Comparison of ENCODE assay signal across 11 cellular contexts in genomic region chr5:163350083-163350482, GRCh38.
A peak's percentile ranks its signal among the peaks of the same experiment; 100 is the strongest.
DNase-seq lines count a peak whose midpoint lies in the region; ATAC-seq and TF ChIP-seq lines count a peak whose summit lies in the region.
"Had no signal": no experiment of that assay in that cellular context is flagged by ENCODE, and none has a peak within 500 bp of the region (broad histone marks: within the 10 kb centered on the region; RNA-seq: fewer than 3 reads in every experiment).

No MANE protein-coding gene starts in this region.

- no peak overlapping the region for H2BK120ac ChIP-seq in neuronal stem cell (ENCODE audit: low read depth, low read length)

- H3K79me2 ChIP-seq in hepatocyte: no peaks in the 10 kb centered on the region

- no peak overlapping the region for H2AK5ac ChIP-seq in neuronal stem cell (ENCODE audit: low read depth, low read length)

- H3K36me3 ChIP-seq in RWPE2 (ENCODE audit: low read depth) (no peaks in the 10 kb centered on the region), hepatocyte (replicated peaks; ENCODE audit: insufficient read depth, low read depth) (no peaks in the 10 kb centered on the region), neuronal stem cell (replicated peaks in 1 of 2; ENCODE audit: control insufficient read depth in 2 of 2, insufficient read depth in 2 of 2, low read length in 2 of 2) (no peaks in the 10 kb centered on the region)
- H3K36me3 ChIP-seq: HAP-1 had no signal

- H3K4me1 ChIP-seq in RWPE2 (ENCODE audit: insufficient read depth, poor library complexity, severe bottlenecking) (no peaks in the 10 kb centered on the region), hepatocyte (ENCODE audit: insufficient read depth) (no peaks in the 10 kb centered on the region), neuronal stem cell (ENCODE audit: control insufficient read depth in 2 of 2, insufficient read depth in 1 of 2, low read depth in 1 of 2, low read length in 2 of 2) (peaks cover 0 to 2% of the 10 kb centered on the region in 2 donors)

- H2AFZ ChIP-seq in hepatocyte (no peak overlapping the region), neuronal stem cell (ENCODE audit: low read length) (no peak overlapping the region)

- H3K27me3 ChIP-seq in RWPE2 (ENCODE audit: insufficient read depth, poor library complexity, severe bottlenecking) (no peaks in the 10 kb centered on the region), hepatocyte (no peaks in the 10 kb centered on the region), neuronal stem cell (ENCODE audit: control insufficient read depth in 3 of 3, insufficient read depth in 3 of 3, low read depth in 1 of 3, low read length in 3 of 3) (no peaks in the 10 kb centered on the region)

- H3K9me2 ChIP-seq in hepatocyte (replicated peaks; ENCODE audit: insufficient read depth): no peaks in the 10 kb centered on the region

- H4K8ac ChIP-seq in neuronal stem cell (ENCODE audit: low read depth, low read length): no peak overlapping the region

- no peak overlapping the region for H2BK5ac ChIP-seq in neuronal stem cell (ENCODE audit: low read length)

- no peak overlapping the region for H2BK15ac ChIP-seq in neuronal stem cell (ENCODE audit: low read length)

- no peak overlapping the region for H3K14ac ChIP-seq in neuronal stem cell (ENCODE audit: low read length)

- no peak overlapping the region for H4K91ac ChIP-seq in neuronal stem cell (ENCODE audit: low read depth, low read length, poor library complexity)

- H3K9me3 ChIP-seq in RWPE2 (ENCODE audit: severe bottlenecking) (no peaks in the 10 kb centered on the region), hepatocyte (ENCODE audit: low read depth) (no peaks in the 10 kb centered on the region), neuronal stem cell (replicated peaks in 1 of 2; ENCODE audit: control insufficient read depth in 2 of 2, insufficient read depth in 1 of 2, low read depth in 1 of 2, low read length in 2 of 2) (no peaks in the 10 kb centered on the region)
- H3K9me3 ChIP-seq: HAP-1 had no signal

- TF ChIP-seq CTCF in RWPE2 (IDR thresholded peaks at IDR 0.05; ENCODE audit: poor library complexity, severe bottlenecking) (no peak), hepatocyte (IDR thresholded peaks at IDR 0.05; ENCODE audit: poor library complexity) (peak; percentile 8)

- no peak overlapping the region for H3K18ac ChIP-seq in neuronal stem cell (ENCODE audit: low read length)

- no peak overlapping the region for H3K4me3 ChIP-seq in RWPE2 (ENCODE audit: severe bottlenecking)
- no peak overlapping the region for H3K4me3 ChIP-seq in hepatocyte
- H3K4me3 ChIP-seq in neuronal stem cell (ENCODE audit: low read length in 2 of 2): no peak overlapping the region
- H3K4me3 ChIP-seq: HAP-1 had no signal

- H2BK12ac ChIP-seq in neuronal stem cell (ENCODE audit: low read length): no peak overlapping the region

- H3K4ac ChIP-seq in neuronal stem cell (ENCODE audit: low read length): no peak overlapping the region

- H4K20me1 ChIP-seq in hepatocyte (ENCODE audit: insufficient read depth, poor library complexity, severe bottlenecking): no peaks in the 10 kb centered on the region

- 43% methylated on average over 2 of the region's 2 CpGs for WGBS in hepatocyte (ENCODE audit: low lambda C conversion rate, missing lambda C conversion rate)
- WGBS in neuronal stem cell (ENCODE audit: extremely low coverage in 2 of 2, insufficient read length in 2 of 2, insufficient replicate concordance in 1 of 2), 2 donors: no CpG with 5 or more reads among the region's 2 CpGs

- no peak overlapping the region for H3K23ac ChIP-seq in neuronal stem cell (ENCODE audit: low read depth, low read length, poor library complexity)

- no peaks in the 10 kb centered on the region for H3K79me1 ChIP-seq in neuronal stem cell (ENCODE audit: low read depth, low read length)

- H3K4me2 ChIP-seq in hepatocyte: no peak overlapping the region
- H3K4me2 ChIP-seq in neuronal stem cell (ENCODE audit: insufficient read depth, low read length, poor library complexity, severe bottlenecking): no peak overlapping the region

- no peak overlapping the region for H3K9ac ChIP-seq in neuronal stem cell (ENCODE audit: low read depth, low read length, poor library complexity)

- DNase-seq in CD1c-positive myeloid dendritic cell (ENCODE audit: extremely low spot score) (peak; percentile 38), RWPE2 (ENCODE audit: low spot score) (no peak), hepatocyte (ENCODE audit: low spot score) (peak; percentile 16), KG1 (lab: John Stamatoyannopoulos, UW) (no peak), pons (ENCODE audit: low spot score) (no peak), neuronal stem cell (ENCODE audit: low spot score) (no peak)
- DNase-seq: NCI-H187 treated with DMSO at 0.1 percent for 48 hours; stimulated activated CD4-positive, alpha-beta T cell treated with anti-CD3 and anti-CD28 coated beads, Interleukin-1b, Interleukin-23, amount 100 ng/mL, for 48 hours had no signal

- no peak overlapping the region for H3K27ac ChIP-seq in RWPE2 (ENCODE audit: poor library complexity, severe bottlenecking)
- H3K27ac ChIP-seq in hepatocyte: no peak overlapping the region
- no peak overlapping the region for H3K27ac ChIP-seq in neuronal stem cell (replicated peaks; ENCODE audit: low read length)

- ATAC-seq in HG02973 (IDR thresholded peaks at IDR 0.05; ENCODE audit: unreplicated experiment): peak; percentile 35
- ATAC-seq in RWPE2 (ENCODE audit: low read depth): peak; percentile 75; the same call in 2 of the 3 replicates
- no peak for ATAC-seq in HG02840 (IDR thresholded peaks at IDR 0.05; ENCODE audit: low FRiP score, unreplicated experiment)

Comparison
In these comparisons a context has a peak if more than half of its experiments do, and no peak if none do; other contexts are left out.
1. DNase-seq: peak in CD1c-positive myeloid dendritic cell (single experiment) and hepatocyte (single experiment); none in RWPE2 (single experiment), KG1 (single experiment), pons (single experiment) and neuronal stem cell (single experiment).